In the genomic region with DNA sequence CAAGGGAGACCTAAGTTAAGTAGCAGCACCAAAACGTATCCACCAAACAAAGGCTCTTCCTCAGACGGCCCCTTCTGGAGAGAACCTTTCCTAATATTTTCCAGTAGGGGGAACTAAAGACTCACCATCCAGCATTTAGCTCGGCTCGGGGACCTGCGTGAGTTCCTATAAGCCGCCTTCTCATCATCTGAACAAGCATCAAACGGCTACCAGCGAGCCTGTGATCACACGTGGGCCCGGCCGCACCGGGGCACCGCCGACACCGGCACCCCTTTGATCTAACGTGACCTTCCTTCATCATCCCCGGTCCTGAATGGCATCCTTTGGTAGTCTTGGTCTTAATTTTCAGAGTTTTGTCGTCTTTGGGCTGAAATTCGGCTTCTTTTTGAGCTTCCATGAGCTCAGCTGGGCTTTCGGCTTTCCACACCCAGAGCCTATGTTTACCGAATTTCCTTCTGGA, we compare ENCODE assay signal across 8 cellular contexts. TPM values are rescaled to one million over a fixed set of nuclear protein-coding genes. Genes with fewer than 3 reads are reported as not detected.
DNase-seq lines count a peak whose midpoint lies in the region; ATAC-seq, FAIRE-seq and TF ChIP-seq lines count a peak whose summit lies in the region.

No MANE protein-coding gene starts in this region.

- peak; percentile 63 for TF ChIP-seq RAD21 in HepG2 (CRISPR knock-in tag; IDR thresholded peaks at IDR 0.05)

- H3K27me3 ChIP-seq in MM.1S (replicated peaks; ENCODE audit: insufficient read depth, low read length) (no peaks in the 10 kb centered on the region), duodenal mucosa (ENCODE audit: control insufficient read depth in 1 of 2, insufficient read depth in 2 of 2, low read length in 2 of 2) (peaks cover 22 to 37% of the 10 kb centered on the region in 2 donors), HepG2 (ENCODE audit: control insufficient read depth in 1 of 2, insufficient read depth in 2 of 2, low read length in 2 of 2) (peaks cover 4 to 27% of the 10 kb centered on the region in 2 experiments), thyroid gland (peaks cover 21% of the 10 kb centered on the region)

- CTCF ChIA-PET in HepG2 (lab: Yijun Ruan, JAX; ENCODE audit: low intra/inter-chr PET ratio, low total read pairs), result interaction anchor here (1.2 to 2.6 kb wide), 2 partner anchors 216 to 281 kb away, joined by 5 to 27 read pairs; no protein-coding TSS in a partner anchor

- TF ChIP-seq POLR2A in HepG2 (IDR thresholded peaks at IDR 0.05; ENCODE audit: insufficient read depth in 1 of 2, low read depth in 2 of 2, low read length in 2 of 2) (no peak), thyroid gland (IDR thresholded peaks at IDR 0.05) (no peak)

- under 1% methylated on average over 21 of the region's 21 CpGs for whole genome bisulfite sequencing in HepG2 (ENCODE audit: low lambda C conversion rate)
- WGBS in thyroid gland, 2 donors, result 2% methylated on average over 21 of the region's 21 CpGs

- no peak overlapping the region for H3K27ac Mint-ChIP-seq in stimulated activated naive CD8-positive, alpha-beta T cell treated with anti-CD3 and anti-CD28 coated beads, Interleukin-15, amount 100 ng/mL, for 72 hours

- H4K20me1 ChIP-seq in MM.1S (ENCODE audit: insufficient read depth, low read length), result no peaks in the 10 kb centered on the region
- no peaks in the 10 kb centered on the region for H4K20me1 ChIP-seq in HepG2 (ENCODE audit: insufficient read depth, low read length)

- peak; percentile 49 for TF ChIP-seq CTCF in MM.1S (IDR thresholded peaks at IDR 0.05; ENCODE audit: low read length)
- TF ChIP-seq CTCF in HepG2 (CRISPR knock-in tag; IDR thresholded peaks at IDR 0.05), result peak; percentile 78
- TF ChIP-seq CTCF in thyroid gland (IDR thresholded peaks at IDR 0.05), result peak in 4 of 6 experiments; percentile 65 to 79 (median 70)

- H3K9me3 Mint-ChIP-seq in stimulated activated naive CD8-positive, alpha-beta T cell treated with anti-CD3 and anti-CD28 coated beads, Interleukin-15, amount 100 ng/mL, for 72 hours, result peaks cover 6 to 7% of the 10 kb centered on the region in 2 donors

- H3K27me3 Mint-ChIP-seq in stimulated activated naive CD8-positive, alpha-beta T cell treated with anti-CD3 and anti-CD28 coated beads, Interleukin-15, amount 100 ng/mL, for 72 hours, result peaks cover 50% of the 10 kb centered on the region

- POLR2A ChIA-PET in HepG2 (lab: Yijun Ruan, JAX), result no interaction called here

- TF ChIP-seq EP300 in HepG2 (IDR thresholded peaks at IDR 0.05; ENCODE audit: low read depth in 2 of 2, low read length in 2 of 2) (no peak), HepG2 (CRISPR knock-in tag; IDR thresholded peaks at IDR 0.05; ENCODE audit: borderline replicate concordance) (no peak)

- H3F3A ChIP-seq in MM.1S (ENCODE audit: insufficient read depth, low read length), result no peaks in the 10 kb centered on the region

- H3K79me2 ChIP-seq in MM.1S (ENCODE audit: low read length), result no peaks in the 10 kb centered on the region
- no peaks in the 10 kb centered on the region for H3K79me2 ChIP-seq in HepG2 (ENCODE audit: insufficient read depth, low read length)

- H2AFZ ChIP-seq in MM.1S (ENCODE audit: low read length) (peak overlapping the region; percentile 70), HepG2 (ENCODE audit: low read length) (no peak overlapping the region)

- H3K4me1 ChIP-seq in MM.1S (ENCODE audit: low read length) (no peaks in the 10 kb centered on the region), duodenal mucosa (ENCODE audit: control insufficient read depth in 1 of 2, insufficient read depth in 2 of 2, low read length in 2 of 2) (peaks cover 4 to 9% of the 10 kb centered on the region in 2 donors), HepG2 (ENCODE audit: insufficient read depth, low read length) (no peaks in the 10 kb centered on the region), thyroid gland (peaks cover 12 to 15% of the 10 kb centered on the region in 2 donors)

- H3K4me2 ChIP-seq in MM.1S (ENCODE audit: low read depth, low read length) (peak overlapping the region; percentile 72), HepG2 (ENCODE audit: low read depth, low read length) (no peak overlapping the region)

- no peak overlapping the region for H3K9ac ChIP-seq in MM.1S (ENCODE audit: low read length)
- H3K9ac ChIP-seq in duodenal mucosa (ENCODE audit: low read depth in 1 of 2, low read length in 2 of 2), result no peak overlapping the region
- no peak overlapping the region for H3K9ac ChIP-seq in HepG2 (ENCODE audit: insufficient read depth, low read depth, low read length)

- in situ Hi-C loops in HepG2 (cut with HindIII; ENCODE audit: extremely low pct_ligation_motif_present, low pct_unique_long_range_greater_than_20kb), result loop anchor here (5.0 to 25.0 kb wide), 2 partner anchors 214 to 1599 kb away; no protein-coding TSS in a partner anchor

- DNase-seq in stimulated activated naive CD8-positive, alpha-beta T cell treated with anti-CD3 and anti-CD28 coated beads, Interleukin-15, amount 100 ng/mL, for 72 hours, result peak; percentile 9 to 16
- no peak for DNase-seq in stimulated activated naive CD8-positive, alpha-beta T cell treated with anti-CD3 and anti-CD28 coated beads, Interleukin-15, Interleukin-2, amounts not matched to agents 100 U/mL and 50 U/mL, for 24 hours
- DNase-seq in MM.1S (peak; percentile 78), RCC 7860 (ENCODE audit: low spot score) (peak; percentile 51), HepG2 (ENCODE audit: low spot score) (peak; percentile 68), thyroid gland (peak; percentile 61 to 66), GM19240 (ENCODE audit: insufficient read length, low spot score) (no peak)

- H3K4me3 Mint-ChIP-seq in stimulated activated naive CD8-positive, alpha-beta T cell treated with anti-CD3 and anti-CD28 coated beads, Interleukin-15, amount 100 ng/mL, for 72 hours, result no peak overlapping the region

- H3K36me3 ChIP-seq in MM.1S (replicated peaks; ENCODE audit: insufficient read depth, low read length) (no peaks in the 10 kb centered on the region), duodenal mucosa (ENCODE audit: control insufficient read depth in 1 of 2, insufficient read depth in 2 of 2, low read length in 2 of 2) (no peaks in the 10 kb centered on the region), HepG2 (replicated peaks in 1 of 2; ENCODE audit: control insufficient read depth in 1 of 2, insufficient read depth in 2 of 2, low read length in 2 of 2) (no peaks in the 10 kb centered on the region), thyroid gland (no peaks in the 10 kb centered on the region)

- peak overlapping the region; percentile 22; the same call in 1 of the 2 replicates for H3K4me3 ChIP-seq in MM.1S (ENCODE audit: low read length)
- peak overlapping the region; percentile 50 to 55 for H3K4me3 ChIP-seq in duodenal mucosa (ENCODE audit: low read depth in 1 of 2, low read length in 2 of 2)
- no peak overlapping the region for H3K4me3 ChIP-seq in HepG2 (replicated peaks in 1 of 3; ENCODE audit: insufficient read depth in 1 of 3, low read depth in 2 of 3, low read length in 3 of 3)
- H3K4me3 ChIP-seq in thyroid gland (replicated peaks in 1 of 3), result no peak overlapping the region

- intact Hi-C loops in HepG2 (cut with micrococcal nuclease; ENCODE audit: unreplicated experiment), result loop anchor here (1.0 to 10.0 kb wide), 6 partner anchors 166 to 776 kb away; no protein-coding TSS in a partner anchor
- intact Hi-C loops in thyroid gland (cut with DNase I), result no loop called here

- no peak for FAIRE-seq in RCC 7860 (lab: Jason Lieb, UNC)
- peak; percentile 78 for FAIRE-seq in HepG2 (lab: Jason Lieb, UNC)

- peaks cover 9% of the 10 kb centered on the region for H3K4me1 Mint-ChIP-seq in stimulated activated naive CD8-positive, alpha-beta T cell treated with anti-CD3 and anti-CD28 coated beads, Interleukin-15, amount 100 ng/mL, for 72 hours

- H3K9me2 ChIP-seq in MM.1S (replicated peaks; ENCODE audit: insufficient read depth, low read length), result no peaks in the 10 kb centered on the region

- H3K27ac ChIP-seq in MM.1S (ENCODE audit: low read length) (no peak overlapping the region), duodenal mucosa (ENCODE audit: low read depth, low read length) (no peak overlapping the region), HepG2 (ENCODE audit: extremely low read length, insufficient read depth, low read length) (no peak overlapping the region), thyroid gland (no peak overlapping the region)

- no TSS peak for BruUV-seq in HepG2 (replicated peaks; lab: Mats Ljungman, UMichigan)

- H3K9me3 ChIP-seq in MM.1S (replicated peaks; ENCODE audit: insufficient read depth, low read length), result no peaks in the 10 kb centered on the region
- H3K9me3 ChIP-seq in duodenal mucosa (ENCODE audit: control insufficient read depth in 1 of 2, low read length in 2 of 2), result no peaks in the 10 kb centered on the region
- no peaks in the 10 kb centered on the region for H3K9me3 ChIP-seq in HepG2 (ENCODE audit: low read length)
- no peaks in the 10 kb centered on the region for H3K9me3 ChIP-seq in thyroid gland

- peak; percentile 55 for ATAC-seq in stimulated activated naive CD8-positive, alpha-beta T cell treated with anti-CD3 and anti-CD28 coated beads, Interleukin-15, amount 100 ng/mL, for 72 hours
- ATAC-seq in stimulated activated naive CD8-positive, alpha-beta T cell treated with anti-CD3 and anti-CD28 coated beads, Interleukin-15, Interleukin-2, amounts not matched to agents 100 U/mL and 50 U/mL, for 24 hours, result no peak
- peak; percentile 99 for ATAC-seq in HepG2

RNA-seq across cellular contexts. Expression of gene ROBO2, which starts 1.4 kb away (rescaled TPM):
- not detected in 2 replicates for total RNA-seq in HepG2 (2016; rRNA removed; fragmentation: Illumina TruSeq; extraction: Trizol)
- not detected in 2 replicates for total RNA-seq in HepG2 (2016; cell fraction: cytosol; rRNA removed; fragmentation: Illumina TruSeq; extraction: Trizol; ENCODE audit: low read depth)
- not detected in 2 replicates for total RNA-seq in HepG2 (2016; cell fraction: insoluble cytoplasmic fraction; rRNA removed; fragmentation: Illumina TruSeq; extraction: Trizol)
- not detected in 2 replicates for total RNA-seq in HepG2 (2016; cell fraction: membrane; rRNA removed; fragmentation: Illumina TruSeq; extraction: Trizol)
- not detected in 2 replicates for total RNA-seq in HepG2 (2016; cell fraction: nucleus; rRNA removed; fragmentation: Illumina TruSeq; extraction: Trizol)
- polyA plus RNA-seq in HepG2 (2011; rRNA removed), result not detected in 2 replicates
- not detected in 2 replicates for polyA plus RNA-seq in HepG2 (2011; cell fraction: cytosol; rRNA removed)
- not detected in 2 replicates for polyA plus RNA-seq in HepG2 (2011; cell fraction: nucleus; rRNA removed)
- polyA plus RNA-seq in HepG2 (2012), result not detected in 2 replicates
- not detected in 2 replicates for polyA plus RNA-seq in HepG2 (2016; cell fraction: cytosol; fragmentation: Illumina TruSeq; extraction: Trizol; ENCODE audit: low read depth)
- polyA plus RNA-seq in HepG2 (2016; cell fraction: insoluble cytoplasmic fraction; fragmentation: Illumina TruSeq; extraction: Trizol; ENCODE audit: low read depth), result not detected in 2 replicates
- not detected in 2 replicates for polyA plus RNA-seq in HepG2 (2016; cell fraction: membrane; fragmentation: Illumina TruSeq; extraction: Trizol; ENCODE audit: low read depth)
- not detected in 2 replicates for polyA plus RNA-seq in HepG2 (2016; cell fraction: nucleus; fragmentation: Illumina TruSeq; extraction: Trizol; ENCODE audit: insufficient read depth, low read depth)
- not detected in 2 replicates for polyA minus RNA-seq in HepG2 (2011; rRNA and poly(A)+ RNA removed; ENCODE audit: low replicate concordance)
- not detected in 2 replicates for polyA minus RNA-seq in HepG2 (2011; cell fraction: cytosol; rRNA and poly(A)+ RNA removed)
- not detected in 2 replicates for polyA minus RNA-seq in HepG2 (2011; cell fraction: nucleus; rRNA and poly(A)+ RNA removed)
- total RNA-seq in thyroid gland, result 1 to 10 TPM in 1 of 4 donors, under 1 TPM in 1, not detected in 2; 0.56 to 1.5 TPM

Comparison
In these comparisons a context has a peak if more than half of its experiments do, and no peak if none do; other contexts are left out.
1. DNase-seq: peak in stimulated activated naive CD8-positive, alpha-beta T cell treated with anti-CD3 and anti-CD28 coated beads, Interleukin-15, amount 100 ng/mL, for 72 hours (2 of 2), MM.1S (single experiment), RCC 7860 (single experiment), HepG2 (single experiment) and thyroid gland (2 of 2); none in stimulated activated naive CD8-positive, alpha-beta T cell treated with anti-CD3 and anti-CD28 coated beads, Interleukin-15, Interleukin-2, amounts not matched to agents 100 U/mL and 50 U/mL, for 24 hours (single experiment) and GM19240 (single experiment).
2. H3K4me3 ChIP-seq: peak in MM.1S (single experiment) and duodenal mucosa (2 of 2); none in HepG2 (0 of 3) and thyroid gland (0 of 3).
3. Peak in every context shown above with its lines, with median percentiles within 50 percentile points of each other: CTCF ChIP-seq.